ENCODE assay signal across 25 cellular contexts in the genomic region with DNA sequence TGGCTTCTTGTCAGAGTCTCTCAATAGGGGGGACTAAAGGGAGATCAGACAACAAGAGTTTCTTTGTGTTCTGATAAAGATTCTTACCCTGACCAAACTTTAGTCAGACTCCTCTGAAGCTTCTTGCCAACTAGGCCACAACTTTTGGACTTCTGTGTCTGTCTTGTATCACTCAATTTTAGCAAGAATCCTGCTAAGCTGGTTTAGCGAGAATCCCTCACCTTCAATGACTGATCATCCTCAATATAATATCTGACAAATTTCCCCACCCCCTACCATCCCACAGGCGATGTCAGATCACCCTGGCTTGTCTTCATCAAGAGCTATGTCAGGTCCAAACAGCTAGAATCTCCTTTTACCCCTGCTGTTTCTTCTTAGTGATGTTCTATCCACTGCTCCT.
"Had no signal": no experiment of that assay in that cellular context is flagged by ENCODE, and none has a peak within 500 bp of the region (broad histone marks: within the 10 kb centered on the region; RNA-seq: fewer than 3 reads in every experiment).

No MANE protein-coding gene starts in this region.

- H3K27me3 ChIP-seq: body of pancreas, hepatocyte, sigmoid colon, transverse colon, vagina had no signal

- H3K36me3 ChIP-seq: sigmoid colon, transverse colon, vagina had no signal

- H3K4me3 ChIP-seq: body of pancreas, hepatocyte, sigmoid colon, smooth muscle cell, transverse colon, vagina had no signal

- H3K79me2 ChIP-seq: hepatocyte had no signal

- H2AFZ ChIP-seq: hepatocyte had no signal

- H3K4me1 ChIP-seq: sigmoid colon, transverse colon, vagina had no signal

- H3K9me3 Mint-ChIP-seq: activated CD4-positive, alpha-beta T cell treated with anti-CD3 and anti-CD28 coated beads, Interleukin-2, amount 10 ng/mL, durations not matched to agents 24 days and 14 days; activated naive CD4-positive, alpha-beta T cell treated with anti-CD3 and anti-CD28 coated beads for 36 hours; activated naive CD8-positive, alpha-beta T cell treated with anti-CD3 and anti-CD28 coated beads, Interleukin-2, amount 10 ng/mL, durations not matched to agents 7 days and 5 days; activated T-cell treated with anti-CD3 and anti-CD28 coated beads, Interleukin-2, amount 50 U/mL, for 72 hours; dendritic cell treated with granulocyte-macrophage colony-stimulating factor and Interleukin-4, amounts not matched to agents 40 ng/mL and 50 ng/mL, for 4 days; nephron progenitor cell; stimulated activated naive B cell treated with anti-CD40 and anti-IgM and Interleukin-4, amounts not matched to agents 10 μg/mL and 1 μg/mL and 100 μg/mL, for 72 hours; T-helper 2 cell treated with Interferon-gamma antibody and Interleukin-4, amounts not matched to agents 5 μg/mL and 100 μg/mL, for 36 hours had no signal

- H3K9me3 ChIP-seq: body of pancreas, sigmoid colon, transverse colon, vagina had no signal

- DNase-seq: activated CD4-positive, alpha-beta memory T cell treated with anti-CD3 and anti-CD28 coated beads, Interleukin-2, amount 10 ng/mL, durations not matched to agents 7 days and 5 days; activated CD4-positive, alpha-beta T cell treated with anti-CD3 and anti-CD28 coated beads, Interleukin-2, amount 10 ng/mL, durations not matched to agents 24 days and 14 days; activated effector memory CD4-positive, alpha-beta T cell treated with Interleukin-2 at 50 U/mL for 16 hours; activated naive CD4-positive, alpha-beta T cell treated with anti-CD3 and anti-CD28 coated beads for 36 hours; activated naive CD8-positive, alpha-beta T cell treated with anti-CD3 and anti-CD28 coated beads, Interleukin-2, amount 10 ng/mL, durations not matched to agents 7 days and 5 days; activated T-cell treated with anti-CD3 and anti-CD28 coated beads, Interleukin-2, amount 50 U/mL, for 72 hours; amygdala; body of pancreas; effector CD8-positive, alpha-beta T cell; glutamatergic neuron; left ventricle myocardium superior; nephron progenitor cell; occipital lobe; posterior cingulate gyrus; sigmoid colon; stimulated activated CD4-positive, alpha-beta T cell treated with anti-CD3 and anti-CD28 coated beads, Interleukin-15, amount 100 ng/mL, for 24 hours; stimulated activated naive B cell treated with anti-CD40 and anti-IgM and Interleukin-4, amounts not matched to agents 10 μg/mL and 1 μg/mL and 100 μg/mL, for 72 hours; transverse colon had no signal

- H3K36me3 Mint-ChIP-seq: activated naive CD8-positive, alpha-beta T cell treated with anti-CD3 and anti-CD28 coated beads, Interleukin-2, amount 10 ng/mL, durations not matched to agents 7 days and 5 days; stimulated activated naive B cell treated with anti-CD40 and anti-IgM and Interleukin-4, amounts not matched to agents 10 μg/mL and 1 μg/mL and 100 μg/mL, for 72 hours had no signal

- H3K27ac Mint-ChIP-seq: activated CD4-positive, alpha-beta memory T cell treated with anti-CD3 and anti-CD28 coated beads, Interleukin-2, amount 10 ng/mL, durations not matched to agents 7 days and 5 days; activated CD4-positive, alpha-beta T cell treated with anti-CD3 and anti-CD28 coated beads, Interleukin-2, amount 10 ng/mL, durations not matched to agents 24 days and 14 days; activated naive CD4-positive, alpha-beta T cell treated with anti-CD3 and anti-CD28 coated beads for 36 hours; activated naive CD8-positive, alpha-beta T cell treated with anti-CD3 and anti-CD28 coated beads, Interleukin-2, amount 10 ng/mL, durations not matched to agents 7 days and 5 days; activated T-cell treated with anti-CD3 and anti-CD28 coated beads, Interleukin-2, amount 50 U/mL, for 72 hours; dendritic cell treated with granulocyte-macrophage colony-stimulating factor and Interleukin-4, amounts not matched to agents 40 ng/mL and 50 ng/mL, for 4 days; nephron progenitor cell; stimulated activated naive B cell treated with anti-CD40 and anti-IgM and Interleukin-4, amounts not matched to agents 10 μg/mL and 1 μg/mL and 100 μg/mL, for 72 hours; T-helper 2 cell treated with Interferon-gamma antibody and Interleukin-4, amounts not matched to agents 5 μg/mL and 100 μg/mL, for 36 hours had no signal

- H3K27me3 Mint-ChIP-seq: activated CD4-positive, alpha-beta memory T cell treated with anti-CD3 and anti-CD28 coated beads, Interleukin-2, amount 10 ng/mL, durations not matched to agents 7 days and 5 days; activated CD4-positive, alpha-beta T cell treated with anti-CD3 and anti-CD28 coated beads, Interleukin-2, amount 10 ng/mL, durations not matched to agents 24 days and 14 days; activated naive CD8-positive, alpha-beta T cell treated with anti-CD3 and anti-CD28 coated beads, Interleukin-2, amount 10 ng/mL, durations not matched to agents 7 days and 5 days; dendritic cell treated with granulocyte-macrophage colony-stimulating factor and Interleukin-4, amounts not matched to agents 40 ng/mL and 50 ng/mL, for 4 days; stimulated activated naive B cell treated with anti-CD40 and anti-IgM and Interleukin-4, amounts not matched to agents 10 μg/mL and 1 μg/mL and 100 μg/mL, for 72 hours had no signal

- H3K27ac ChIP-seq: body of pancreas, hepatocyte, sigmoid colon, transverse colon, vagina, VCaP had no signal

- H3K4me3 Mint-ChIP-seq: activated CD4-positive, alpha-beta memory T cell treated with anti-CD3 and anti-CD28 coated beads, Interleukin-2, amount 10 ng/mL, durations not matched to agents 7 days and 5 days; activated CD4-positive, alpha-beta T cell treated with anti-CD3 and anti-CD28 coated beads, Interleukin-2, amount 10 ng/mL, durations not matched to agents 24 days and 14 days; activated naive CD4-positive, alpha-beta T cell treated with anti-CD3 and anti-CD28 coated beads for 36 hours; activated naive CD8-positive, alpha-beta T cell treated with anti-CD3 and anti-CD28 coated beads, Interleukin-2, amount 10 ng/mL, durations not matched to agents 7 days and 5 days; activated T-cell treated with anti-CD3 and anti-CD28 coated beads, Interleukin-2, amount 50 U/mL, for 72 hours; dendritic cell treated with granulocyte-macrophage colony-stimulating factor and Interleukin-4, amounts not matched to agents 40 ng/mL and 50 ng/mL, for 4 days; nephron progenitor cell; stimulated activated naive B cell treated with anti-CD40 and anti-IgM and Interleukin-4, amounts not matched to agents 10 μg/mL and 1 μg/mL and 100 μg/mL, for 72 hours; T-helper 2 cell treated with Interferon-gamma antibody and Interleukin-4, amounts not matched to agents 5 μg/mL and 100 μg/mL, for 36 hours had no signal

- H3K4me1 Mint-ChIP-seq: activated CD4-positive, alpha-beta memory T cell treated with anti-CD3 and anti-CD28 coated beads, Interleukin-2, amount 10 ng/mL, durations not matched to agents 7 days and 5 days; activated CD4-positive, alpha-beta T cell treated with anti-CD3 and anti-CD28 coated beads, Interleukin-2, amount 10 ng/mL, durations not matched to agents 24 days and 14 days; activated naive CD8-positive, alpha-beta T cell treated with anti-CD3 and anti-CD28 coated beads, Interleukin-2, amount 10 ng/mL, durations not matched to agents 7 days and 5 days; nephron progenitor cell; stimulated activated naive B cell treated with anti-CD40 and anti-IgM and Interleukin-4, amounts not matched to agents 10 μg/mL and 1 μg/mL and 100 μg/mL, for 72 hours had no signal

- ATAC-seq: activated CD4-positive, CD25-positive, alpha-beta regulatory T cell treated with anti-CD3 and anti-CD28 coated beads, Interleukin-2, amount 50 U/mL, for 24 hours; activated T-cell treated with anti-CD3 and anti-CD28 coated beads, Interleukin-2, amount 50 U/mL, for 72 hours; body of pancreas; left ventricle myocardium superior; stimulated activated naive B cell treated with anti-CD40 and anti-IgM and Interleukin-4, amounts not matched to agents 10 μg/mL and 1 μg/mL and 100 μg/mL, for 72 hours had no signal

- H3K4me2 ChIP-seq: hepatocyte, smooth muscle cell had no signal
